1 cellular context compared by ENCODE assay signal in the genomic region with DNA sequence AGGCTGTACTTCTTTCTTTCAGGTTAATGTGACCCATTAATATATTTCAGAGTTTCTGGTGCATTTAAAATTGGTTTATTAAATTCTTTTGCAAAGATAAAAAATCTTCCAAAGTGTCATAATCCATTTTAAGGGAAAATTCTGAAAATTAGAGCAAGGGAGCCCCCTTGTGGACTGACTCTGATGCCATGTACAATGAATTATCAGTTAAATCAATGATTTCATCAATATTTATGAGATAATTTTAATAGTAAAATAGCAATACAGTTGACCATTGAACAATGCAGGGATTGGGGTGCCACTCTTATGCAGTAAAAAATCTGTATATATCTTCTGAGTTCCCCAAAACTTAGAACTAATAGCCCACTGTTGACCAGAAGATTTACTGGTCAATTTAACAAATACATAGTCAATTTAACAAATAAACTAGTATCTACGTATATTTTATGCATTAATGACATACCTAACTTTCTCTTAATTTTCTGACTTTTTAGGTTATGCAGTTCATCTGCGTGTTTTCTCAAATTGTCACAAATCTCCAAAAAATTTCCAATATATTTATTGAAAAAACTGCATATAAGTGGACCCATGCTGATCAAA.
TF ChIP-seq lines count a peak whose summit lies in the region.

No MANE protein-coding gene starts in this region.

TF ChIP-seq in HepG2, 621 proteins besides CTCF, POLR2A, EP300 and RAD21 (continued from another document):
- TF ChIP-seq, protein P1, sequence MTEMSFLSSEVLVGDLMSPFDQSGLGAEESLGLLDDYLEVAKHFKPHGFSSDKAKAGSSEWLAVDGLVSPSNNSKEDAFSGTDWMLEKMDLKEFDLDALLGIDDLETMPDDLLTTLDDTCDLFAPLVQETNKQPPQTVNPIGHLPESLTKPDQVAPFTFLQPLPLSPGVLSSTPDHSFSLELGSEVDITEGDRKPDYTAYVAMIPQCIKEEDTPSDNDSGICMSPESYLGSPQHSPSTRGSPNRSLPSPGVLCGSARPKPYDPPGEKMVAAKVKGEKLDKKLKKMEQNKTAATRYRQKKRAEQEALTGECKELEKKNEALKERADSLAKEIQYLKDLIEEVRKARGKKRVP (CRISPR knock-in tag; IDR thresholded peaks at IDR 0.05), result no peak
- TF ChIP-seq, protein P2, sequence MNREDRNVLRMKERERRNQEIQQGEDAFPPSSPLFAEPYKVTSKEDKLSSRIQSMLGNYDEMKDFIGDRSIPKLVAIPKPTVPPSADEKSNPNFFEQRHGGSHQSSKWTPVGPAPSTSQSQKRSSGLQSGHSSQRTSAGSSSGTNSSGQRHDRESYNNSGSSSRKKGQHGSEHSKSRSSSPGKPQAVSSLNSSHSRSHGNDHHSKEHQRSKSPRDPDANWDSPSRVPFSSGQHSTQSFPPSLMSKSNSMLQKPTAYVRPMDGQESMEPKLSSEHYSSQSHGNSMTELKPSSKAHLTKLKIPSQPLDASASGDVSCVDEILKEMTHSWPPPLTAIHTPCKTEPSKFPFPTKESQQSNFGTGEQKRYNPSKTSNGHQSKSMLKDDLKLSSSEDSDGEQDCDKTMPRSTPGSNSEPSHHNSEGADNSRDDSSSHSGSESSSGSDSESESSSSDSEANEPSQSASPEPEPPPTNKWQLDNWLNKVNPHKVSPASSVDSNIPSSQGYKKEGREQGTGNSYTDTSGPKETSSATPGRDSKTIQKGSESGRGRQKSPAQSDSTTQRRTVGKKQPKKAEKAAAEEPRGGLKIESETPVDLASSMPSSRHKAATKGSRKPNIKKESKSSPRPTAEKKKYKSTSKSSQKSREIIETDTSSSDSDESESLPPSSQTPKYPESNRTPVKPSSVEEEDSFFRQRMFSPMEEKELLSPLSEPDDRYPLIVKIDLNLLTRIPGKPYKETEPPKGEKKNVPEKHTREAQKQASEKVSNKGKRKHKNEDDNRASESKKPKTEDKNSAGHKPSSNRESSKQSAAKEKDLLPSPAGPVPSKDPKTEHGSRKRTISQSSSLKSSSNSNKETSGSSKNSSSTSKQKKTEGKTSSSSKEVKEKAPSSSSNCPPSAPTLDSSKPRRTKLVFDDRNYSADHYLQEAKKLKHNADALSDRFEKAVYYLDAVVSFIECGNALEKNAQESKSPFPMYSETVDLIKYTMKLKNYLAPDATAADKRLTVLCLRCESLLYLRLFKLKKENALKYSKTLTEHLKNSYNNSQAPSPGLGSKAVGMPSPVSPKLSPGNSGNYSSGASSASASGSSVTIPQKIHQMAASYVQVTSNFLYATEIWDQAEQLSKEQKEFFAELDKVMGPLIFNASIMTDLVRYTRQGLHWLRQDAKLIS (CRISPR knock-in tag; IDR thresholded peaks at IDR 0.05), result no peak
- no peak for TF ChIP-seq KLF16 (CRISPR knock-in tag; IDR thresholded peaks at IDR 0.05)
